6 cellular contexts compared by ENCODE assay signal in genomic region chr22:31224699-31225098, GRCh38. TPM values are rescaled to one million over a fixed set of nuclear protein-coding genes. Genes with fewer than 3 reads are reported as not detected.
DNase-seq lines count a peak whose midpoint lies in the region; ATAC-seq and TF ChIP-seq lines count a peak whose summit lies in the region.
"Not testable (repeated sequence)": the region's sequence is repeated elsewhere in the genome, so short reads cannot be mapped to it uniquely, and the experiment has no call there.

No MANE protein-coding gene starts in this region.

- not testable (repeated sequence) for H3K27me3 ChIP-seq in CD4-positive, alpha-beta T cell (ENCODE audit: control insufficient read depth, insufficient read depth, low read length)

- not testable (repeated sequence) for H3K9me3 Mint-ChIP-seq in CD4-positive, alpha-beta T cell; WTC11; activated naive CD8-positive, alpha-beta T cell (ENCODE audit: low read depth); natural killer cell treated with Interleukin-12 subunit alpha and Interleukin-12 subunit beta and Interleukin-15 and Interleukin-18, amount 100 ng/mL, for 72 hours; stimulated activated effector memory CD8-positive, alpha-beta T cell treated with anti-CD3 and anti-CD28 coated beads, Interleukin-12 subunit alpha, Interleukin-12 subunit beta, amount 100 ng/mL, for 72 hours

- H3K36me3 ChIP-seq in HEK293 (ENCODE audit: control insufficient read depth in 2 of 2, insufficient read depth in 1 of 2, low read length in 2 of 2) = not testable (repeated sequence)

- not testable (repeated sequence) for H3K4me3 ChIP-seq in HEK293 (ENCODE audit: low read depth, low read length)

- H3K9me3 ChIP-seq in CD4-positive, alpha-beta T cell (ENCODE audit: control insufficient read depth, low read length); HEK293 (ENCODE audit: control insufficient read depth, insufficient read depth, low read depth, low read length): not testable (repeated sequence)

- not testable (repeated sequence) for H3K27ac ChIP-seq in CD4-positive, alpha-beta T cell (ENCODE audit: low read depth, low read length); HEK293 (ENCODE audit: extremely low read depth, low read depth, low read length)

- POLR2A ChIA-PET in CD4-positive, alpha-beta T cell (lab: Charles Lee); HEK293 (lab: Yijun Ruan, JAX); WTC11 (lab: Charles Lee): not testable (repeated sequence)

- CTCF ChIA-PET in CD4-positive, alpha-beta T cell (lab: Charles Lee) = interaction anchor here (4.8 kb wide), 1 partner anchor 12 kb away, joined by 21 read pairs; the partner anchor contains the start of gene LIMK2
- CTCF ChIA-PET in HEK293 (lab: Yijun Ruan, JAX) (interaction anchor here (0.9 to 3.8 kb wide), 4 partner anchors 12 to 51 kb away, joined by 3 to 31 read pairs (median 4); partner anchors contain the start of gene LIMK2), WTC11 (lab: Charles Lee) (interaction anchor here (1.1 to 4.7 kb wide), 5 partner anchors 12 to 117 kb away, joined by 3 to 22 read pairs (median 5); partner anchors contain the start of genes LIMK2 and SELENOM)

- not testable (repeated sequence) for DNase-seq in CD4-positive, alpha-beta T cell; natural killer cell treated with Interleukin-12 subunit alpha and Interleukin-12 subunit beta and Interleukin-15 and Interleukin-18, amount 100 ng/mL, for 72 hours (ENCODE audit: low spot score); stimulated activated effector memory CD8-positive, alpha-beta T cell treated with anti-CD3 and anti-CD28 coated beads, Interleukin-12 subunit alpha, Interleukin-12 subunit beta, amount 100 ng/mL, for 72 hours (ENCODE audit: low spot score in 2 of 2)
- peak; percentile 38 for DNase-seq in WTC11 (ENCODE audit: low spot score)

- H3K4me3 Mint-ChIP-seq in CD4-positive, alpha-beta T cell; WTC11; activated naive CD8-positive, alpha-beta T cell; stimulated activated effector memory CD8-positive, alpha-beta T cell treated with anti-CD3 and anti-CD28 coated beads, Interleukin-12 subunit alpha, Interleukin-12 subunit beta, amount 100 ng/mL, for 72 hours: not testable (repeated sequence)
- H3K4me3 Mint-ChIP-seq in natural killer cell treated with Interleukin-12 subunit alpha and Interleukin-12 subunit beta and Interleukin-15 and Interleukin-18, amount 100 ng/mL, for 72 hours = peak overlapping the region; percentile 49

- H3K36me3 Mint-ChIP-seq in CD4-positive, alpha-beta T cell (ENCODE audit: low read depth) = peaks cover 29% of the 10 kb centered on the region
- H3K36me3 Mint-ChIP-seq in WTC11; activated naive CD8-positive, alpha-beta T cell: not testable (repeated sequence)
- peaks cover 34% of the 10 kb centered on the region for H3K36me3 Mint-ChIP-seq in natural killer cell treated with Interleukin-12 subunit alpha and Interleukin-12 subunit beta and Interleukin-15 and Interleukin-18, amount 100 ng/mL, for 72 hours
- H3K36me3 Mint-ChIP-seq in stimulated activated effector memory CD8-positive, alpha-beta T cell treated with anti-CD3 and anti-CD28 coated beads, Interleukin-12 subunit alpha, Interleukin-12 subunit beta, amount 100 ng/mL, for 72 hours = peaks cover 17% of the 10 kb centered on the region

- ATAC-seq in CD4-positive, alpha-beta T cell (ENCODE audit: poor library complexity); WTC11; natural killer cell treated with Interleukin-12 subunit alpha and Interleukin-12 subunit beta and Interleukin-15 and Interleukin-18, amount 100 ng/mL, for 72 hours; stimulated activated effector memory CD8-positive, alpha-beta T cell treated with anti-CD3 and anti-CD28 coated beads, Interleukin-12 subunit alpha, Interleukin-12 subunit beta, amount 100 ng/mL, for 72 hours: not testable (repeated sequence)

- H3K4me1 ChIP-seq in HEK293 (ENCODE audit: control insufficient read depth, insufficient read depth, low read length) = not testable (repeated sequence)

- H3K4me1 Mint-ChIP-seq in CD4-positive, alpha-beta T cell (ENCODE audit: low read depth) = peaks cover 64% of the 10 kb centered on the region
- H3K4me1 Mint-ChIP-seq in WTC11 = not testable (repeated sequence)
- H3K4me1 Mint-ChIP-seq in activated naive CD8-positive, alpha-beta T cell (ENCODE audit: low read depth) = peaks cover 25% of the 10 kb centered on the region
- peaks cover 75 to 79% of the 10 kb centered on the region in 2 donors for H3K4me1 Mint-ChIP-seq in natural killer cell treated with Interleukin-12 subunit alpha and Interleukin-12 subunit beta and Interleukin-15 and Interleukin-18, amount 100 ng/mL, for 72 hours (ENCODE audit: low read depth in 2 of 2)
- H3K4me1 Mint-ChIP-seq in stimulated activated effector memory CD8-positive, alpha-beta T cell treated with anti-CD3 and anti-CD28 coated beads, Interleukin-12 subunit alpha, Interleukin-12 subunit beta, amount 100 ng/mL, for 72 hours = peaks cover 24% of the 10 kb centered on the region

- not testable (repeated sequence) for H3K27me3 Mint-ChIP-seq in CD4-positive, alpha-beta T cell; WTC11 (ENCODE audit: low read depth); activated naive CD8-positive, alpha-beta T cell; natural killer cell treated with Interleukin-12 subunit alpha and Interleukin-12 subunit beta and Interleukin-15 and Interleukin-18, amount 100 ng/mL, for 72 hours

- peak overlapping the region; percentile 80 for H3K27ac Mint-ChIP-seq in CD4-positive, alpha-beta T cell
- H3K27ac Mint-ChIP-seq in WTC11 = not testable (repeated sequence)
- peak overlapping the region; percentile 31 for H3K27ac Mint-ChIP-seq in activated naive CD8-positive, alpha-beta T cell
- peak overlapping the region; percentile 74 to 100 for H3K27ac Mint-ChIP-seq in natural killer cell treated with Interleukin-12 subunit alpha and Interleukin-12 subunit beta and Interleukin-15 and Interleukin-18, amount 100 ng/mL, for 72 hours
- peak overlapping the region; percentile 82 for H3K27ac Mint-ChIP-seq in stimulated activated effector memory CD8-positive, alpha-beta T cell treated with anti-CD3 and anti-CD28 coated beads, Interleukin-12 subunit alpha, Interleukin-12 subunit beta, amount 100 ng/mL, for 72 hours

- TF ChIP-seq CTCF in CD4-positive, alpha-beta T cell (IDR thresholded peaks at IDR 0.05); HEK293 (tag by site-specific recombination; IDR thresholded peaks at IDR 0.05); WTC11 (IDR thresholded peaks at IDR 0.05): not testable (repeated sequence)

- intact Hi-C loops in CD4-positive, alpha-beta T cell (cut with DNase I, micrococcal nuclease) = not testable (repeated sequence)

TF ChIP-seq in HEK293, 187 proteins besides CTCF, POLR2A, EP300 and RAD21:
- TF ChIP-seq ZBTB48 (tag by site-specific recombination; IDR thresholded peaks at IDR 0.05) = peak; percentile 35; the same call in 1 of the 2 replicates

RNA-seq across cellular contexts. Expression of gene LIMK2, which starts 12.6 kb away (rescaled TPM):
- 10 to 100 TPM; 13.1 to 14.6 TPM for total RNA-seq in CD4-positive, alpha-beta T cell
- total RNA-seq in WTC11 (2021) = 33.1 to 42.8 TPM (median 33.6 TPM) in 3 replicates
- total RNA-seq in natural killer cell treated with Interleukin-12 subunit alpha and Interleukin-12 subunit beta and Interleukin-15 and Interleukin-18, amount 100 ng/mL, for 72 hours = 100 to 1,000 TPM; 390 to 657 TPM
